ENCODE assay signal across 8 cellular contexts in genomic region chr7:101126651-101127459, GRCh38. TPM values are rescaled to one million over a fixed set of nuclear protein-coding genes. Genes with fewer than 3 reads are reported as not detected.
DNase-seq lines count a peak whose midpoint lies in the region; ATAC-seq and TF ChIP-seq lines count a peak whose summit lies in the region.

Gene SERPINE1, plus strand, starts transcription at chr7:101127104. Its CDS starts 1,290 bp downstream, at chr7:101128394.

- H3K4me1 ChIP-seq in mammary epithelial cell (ENCODE audit: insufficient read depth, low read length) (peaks cover 46% of the 10 kb centered on the region), spleen (peaks cover 12 to 63% (median 39%) of the 10 kb centered on the region in 6 donors)

- DNase-seq in AG10803 (ENCODE audit: low read depth) = peak; percentile 100
- peak; percentile 99 for DNase-seq in HPDE6-E6E7 (ENCODE audit: extremely low spot score)
- peak; percentile 59 for DNase-seq in T-helper 2 cell treated with Interferon-gamma antibody and Interleukin-4, amounts not matched to agents 5 μg/mL and 100 μg/mL, for 36 hours (ENCODE audit: low spot score)
- DNase-seq in mammary epithelial cell = peak; percentile 99
- peak; percentile 99 for DNase-seq in islet precursor cell
- DNase-seq in spleen = peak; percentile 81

- ATAC-seq in GM18861 (IDR thresholded peaks at IDR 0.05; ENCODE audit: unreplicated experiment) (peak; percentile 43), HG02610 (IDR thresholded peaks at IDR 0.05; ENCODE audit: unreplicated experiment) (no peak)

- in situ Hi-C loops in mammary epithelial cell (cut with MboI; ENCODE audit: low sequenced_read_pairs in 2 of 2) = no loop called here

- peak within 1 kb of the TSS; percentile 95 for H3K4me3 ChIP-seq in AG10803 (ENCODE audit: low read length)
- peak within 1 kb of the TSS; percentile 60 to 76 (median 66) for H3K4me3 ChIP-seq in mammary epithelial cell (replicated peaks in 1 of 3; ENCODE audit: insufficient read depth in 1 of 3, low read depth in 2 of 3, low read length in 3 of 3)
- H3K4me3 ChIP-seq in spleen = peak within 1 kb of the TSS in 4 of 8 donors; percentile 13 to 46 (median 24)

- H3K79me2 ChIP-seq in mammary epithelial cell (ENCODE audit: insufficient read depth, low read length) = peaks cover 23% of the 10 kb centered on the region

- no peaks in the 10 kb centered on the region for H4K20me1 ChIP-seq in mammary epithelial cell (ENCODE audit: insufficient read depth, low read length)

- TF ChIP-seq CTCF in AG10803 (conservative IDR thresholded peaks at IDR 0.05; ENCODE audit: low read length) = peak; percentile 50
- peak in 1 of 2 donors; percentile 22 for TF ChIP-seq CTCF in mammary epithelial cell (conservative IDR thresholded peaks at IDR 0.05 in 1 of 2, IDR thresholded peaks at IDR 0.05 in 1 of 2; ENCODE audit: extremely low read depth in 1 of 2, insufficient read depth in 1 of 2, low read depth in 1 of 2, low read length in 2 of 2)
- TF ChIP-seq CTCF in spleen (IDR thresholded peaks at IDR 0.05 in 8 of 11, conservative IDR thresholded peaks at IDR 0.05 in 3 of 11) = peak in 1 of 11 experiments; percentile 25

- peak in 1 of 3 donors; percentile 76 for TF ChIP-seq POLR2A in spleen (IDR thresholded peaks at IDR 0.05)

- peak within 1 kb of the TSS; percentile 75 for H3K9ac ChIP-seq in mammary epithelial cell (ENCODE audit: insufficient read depth, low read length)

- intact Hi-C loops in mammary epithelial cell (cut with micrococcal nuclease) (loop anchor here (1.0 kb wide), 4 partner anchors 11 to 42 kb away; partner anchors contain the start of gene TRIM56), spleen (cut with DNase I; ENCODE audit: low total_unique reads) (no loop called here)

- H3K9me3 ChIP-seq in mammary epithelial cell (replicated peaks; ENCODE audit: insufficient read depth, low read length) (no peaks in the 10 kb centered on the region), spleen (no peaks in the 10 kb centered on the region)

- no peaks in the 10 kb centered on the region for H3K9me3 Mint-ChIP-seq in T-helper 2 cell treated with Interferon-gamma antibody and Interleukin-4, amounts not matched to agents 5 μg/mL and 100 μg/mL, for 36 hours

- H3K27me3 Mint-ChIP-seq in T-helper 2 cell treated with Interferon-gamma antibody and Interleukin-4, amounts not matched to agents 5 μg/mL and 100 μg/mL, for 36 hours (ENCODE audit: low read depth) = peaks cover 40% of the 10 kb centered on the region

- CTCF ChIA-PET in mammary epithelial cell (lab: Charles Lee; ENCODE audit: low non-redundant PET) = interaction anchor here (0.6 to 1.0 kb wide), 4 partner anchors 17 to 121 kb away, joined by 3 to 18 read pairs (median 5); no protein-coding TSS in a partner anchor

- no TSS peak for BruUV-seq in mammary epithelial cell (replicated peaks; lab: Mats Ljungman, UMichigan)

- peak within 1 kb of the TSS; percentile 64 for H3K4me3 Mint-ChIP-seq in T-helper 2 cell treated with Interferon-gamma antibody and Interleukin-4, amounts not matched to agents 5 μg/mL and 100 μg/mL, for 36 hours

- peak within 1 kb of the TSS; percentile 76 for H2AFZ ChIP-seq in mammary epithelial cell (ENCODE audit: low read depth, low read length)

- H3K36me3 ChIP-seq in mammary epithelial cell (ENCODE audit: insufficient read depth, low read length) (peaks cover 11% of the 10 kb centered on the region), spleen (peaks cover 0 to 15% (median 0%) of the 10 kb centered on the region in 6 donors)

- peak within 1 kb of the TSS; percentile 43 for H3K27ac Mint-ChIP-seq in T-helper 2 cell treated with Interferon-gamma antibody and Interleukin-4, amounts not matched to agents 5 μg/mL and 100 μg/mL, for 36 hours

- H3K4me2 ChIP-seq in mammary epithelial cell (ENCODE audit: insufficient read depth, low read depth, low read length) = peak within 1 kb of the TSS; percentile 82

- peaks cover 46% of the 10 kb centered on the region for H3K4me1 Mint-ChIP-seq in T-helper 2 cell treated with Interferon-gamma antibody and Interleukin-4, amounts not matched to agents 5 μg/mL and 100 μg/mL, for 36 hours (ENCODE audit: low read depth)

- 3% methylated on average over 20 of the region's 22 CpGs for WGBS in mammary epithelial cell (ENCODE audit: low coverage, missing lambda C conversion rate)
- WGBS in spleen, 5 donors = 6 to 10% (median 8%) methylated on average over 17 to 22 of the region's 22 CpGs

- dilution Hi-C loops in mammary epithelial cell (cut with HindIII; ENCODE audit: low sequenced_read_pairs) = loop anchor here (5.0 kb wide), 1 partner anchor 40 kb away; the partner anchor contains the start of gene TRIM56

- no peaks in the 10 kb centered on the region for H3K36me3 Mint-ChIP-seq in T-helper 2 cell treated with Interferon-gamma antibody and Interleukin-4, amounts not matched to agents 5 μg/mL and 100 μg/mL, for 36 hours (ENCODE audit: low read depth)

- H3K27me3 ChIP-seq in mammary epithelial cell (ENCODE audit: insufficient read depth, low read length) (no peaks in the 10 kb centered on the region), spleen (replicated peaks in 1 of 7) (peaks cover 0 to 70% (median 0%) of the 10 kb centered on the region in 7 donors)

- H3K27ac ChIP-seq in mammary epithelial cell (ENCODE audit: insufficient read depth, low read depth, low read length) = peak within 1 kb of the TSS; percentile 85
- peak within 1 kb of the TSS in 6 of 8 donors; percentile 48 to 82 (median 61) for H3K27ac ChIP-seq in spleen

RNA-seq across cellular contexts. Expression of gene SERPINE1, which starts in this region (rescaled TPM):
- total RNA-seq in mammary epithelial cell = 100 to 1,000 TPM; 429 to 467 TPM
- 741 TPM for polyA plus RNA-seq in mammary epithelial cell
- 543 TPM for polyA minus RNA-seq in mammary epithelial cell
- total RNA-seq in spleen = 10 to 100 TPM in 3 of 7 donors, 1 to 10 TPM in 4; 2.3 to 46.4 (median 8.0) TPM
- 1 to 10 TPM; 2.2 to 4.6 (median 2.6) TPM for polyA plus RNA-seq in spleen

Comparison
In these comparisons a context has a peak if more than half of its experiments do, and no peak if none do; other contexts are left out.
1. RNA of gene SERPINE1 (total RNA-seq): 429 to 467 TPM in mammary epithelial cell; 2.3 to 46.4 TPM in spleen; every median in the first group is over 4 times any median in the second.
2. RNA of gene SERPINE1 (polyA plus RNA-seq): 741 TPM in mammary epithelial cell (single experiment); 2.2 to 4.6 TPM in spleen; every median in the first group is over 100 times any median in the second.
3. Peak in every context shown above with its lines, with median percentiles within 50 percentile points of each other: DNase-seq.